In the genomic region with DNA sequence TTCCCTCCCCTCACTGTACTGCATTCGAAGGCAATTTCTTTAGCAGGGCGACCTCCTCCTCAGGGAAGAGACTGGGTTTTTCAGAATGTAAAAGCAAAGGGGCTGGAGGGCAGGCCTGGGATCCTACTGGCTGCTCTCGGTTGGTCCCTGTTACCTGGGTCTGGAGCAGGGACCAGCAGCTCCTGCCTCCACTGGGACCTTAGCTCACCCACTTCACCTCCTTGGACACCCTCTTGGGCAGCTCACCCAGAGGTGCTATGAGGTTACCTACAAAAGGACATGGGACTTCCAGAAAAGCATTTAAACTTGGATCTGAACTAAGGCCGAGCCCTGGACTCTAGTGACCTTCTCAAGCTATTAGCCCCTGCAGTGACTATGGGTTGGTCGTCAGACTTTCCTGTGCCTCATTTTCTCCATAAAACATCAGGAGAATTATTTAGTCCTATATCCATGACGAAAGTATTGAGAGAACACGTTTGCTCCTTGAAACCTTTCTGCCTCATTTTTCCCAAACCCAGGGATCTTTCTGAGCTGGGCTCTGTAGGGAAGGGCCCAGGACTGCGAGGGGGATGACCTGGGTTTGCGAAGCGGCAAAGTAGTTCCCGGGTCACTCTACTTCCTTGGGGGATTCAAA, we compare ENCODE assay signal across 10 cellular contexts.
DNase-seq lines count a peak whose midpoint lies in the region; ATAC-seq, FAIRE-seq and TF ChIP-seq lines count a peak whose summit lies in the region.
"Had no signal": no experiment of that assay in that cellular context is flagged by ENCODE, and none has a peak within 500 bp of the region (broad histone marks: within the 10 kb centered on the region; RNA-seq: fewer than 3 reads in every experiment).

No MANE protein-coding gene starts in this region.

- H3K27ac ChIP-seq in HepG2 (ENCODE audit: extremely low read length, insufficient read depth, low read length) (no peak overlapping the region), right lobe of liver (no peak overlapping the region), brain microvascular endothelial cell (no peak overlapping the region), mucosa of rectum (ENCODE audit: low read depth in 2 of 2, low read length in 2 of 2) (no peak overlapping the region), aorta (ENCODE audit: low read depth in 1 of 2, low read length in 2 of 2) (no peak overlapping the region)

- intact Hi-C loops in HepG2 (cut with micrococcal nuclease; ENCODE audit: unreplicated experiment) = no loop called here
- intact Hi-C loops in right lobe of liver (cut with DNase I) = no loop called here
- intact Hi-C loops in aorta (cut with DNase I) = no loop called here

- H3K9me3 ChIP-seq in HepG2 (ENCODE audit: low read length) (no peaks in the 10 kb centered on the region), right lobe of liver (no peaks in the 10 kb centered on the region), mucosa of rectum (ENCODE audit: control insufficient read depth in 2 of 2, low read length in 2 of 2) (no peaks in the 10 kb centered on the region), aorta (ENCODE audit: control insufficient read depth, low read length) (no peaks in the 10 kb centered on the region)

- POLR2A ChIA-PET in HepG2 (lab: Yijun Ruan, JAX) = interaction anchor here (0.5 kb wide), 1 partner anchor 467 kb away, joined by 4 read pairs; no protein-coding TSS in a partner anchor

- H3K27me3 ChIP-seq in HepG2 (ENCODE audit: control insufficient read depth in 1 of 2, insufficient read depth in 2 of 2, low read length in 2 of 2) (peaks cover 16 to 67% of the 10 kb centered on the region in 2 experiments; a peak in 4 of 5 replicates), right lobe of liver (peaks cover 0 to 8% of the 10 kb centered on the region in 2 donors), brain microvascular endothelial cell (replicated peaks) (no peaks in the 10 kb centered on the region), mucosa of rectum (ENCODE audit: control insufficient read depth in 2 of 2, insufficient read depth in 2 of 2, low read length in 2 of 2) (peaks cover 29 to 30% of the 10 kb centered on the region in 2 donors), aorta (ENCODE audit: control insufficient read depth in 1 of 2, insufficient read depth in 2 of 2, low read length in 1 of 2) (no peaks in the 10 kb centered on the region)

- ATAC-seq in HepG2 (no peak), right lobe of liver (no peak), aorta (ENCODE audit: low FRiP score) (no peak)

- no peak for TF ChIP-seq RAD21 in HepG2 (CRISPR knock-in tag; IDR thresholded peaks at IDR 0.05)

- no peaks in the 10 kb centered on the region for H3K36me3 ChIP-seq in HepG2 (replicated peaks in 1 of 2; ENCODE audit: control insufficient read depth in 1 of 2, insufficient read depth in 2 of 2, low read length in 2 of 2)
- no peaks in the 10 kb centered on the region for H3K36me3 ChIP-seq in right lobe of liver
- no peaks in the 10 kb centered on the region for H3K36me3 ChIP-seq in brain microvascular endothelial cell (replicated peaks)
- no peaks in the 10 kb centered on the region for H3K36me3 ChIP-seq in mucosa of rectum (ENCODE audit: control insufficient read depth in 2 of 2, insufficient read depth in 2 of 2, low read length in 2 of 2)
- no peaks in the 10 kb centered on the region for H3K36me3 ChIP-seq in aorta (ENCODE audit: control insufficient read depth in 1 of 2, insufficient read depth in 2 of 2, low read length in 1 of 2)

- no peak overlapping the region for H3K4me2 ChIP-seq in HepG2 (ENCODE audit: low read depth, low read length)

- no peak overlapping the region for H2AFZ ChIP-seq in HepG2 (ENCODE audit: low read length)

- in situ Hi-C loops in HepG2 (cut with HindIII; ENCODE audit: extremely low pct_ligation_motif_present, low pct_unique_long_range_greater_than_20kb) (no loop called here), brain microvascular endothelial cell (cut with HindIII; ENCODE audit: low pct_ligation_motif_present, low sequenced_read_pairs) (no loop called here)

- BruUV-seq in HepG2 (replicated peaks; lab: Mats Ljungman, UMichigan) = no TSS peak

- CTCF ChIA-PET in HepG2 (lab: Yijun Ruan, JAX; ENCODE audit: low intra/inter-chr PET ratio, low total read pairs) = no interaction called here

- H3K79me2 ChIP-seq in HepG2 (ENCODE audit: insufficient read depth, low read length) = no peaks in the 10 kb centered on the region

- FAIRE-seq in HepG2 (lab: Jason Lieb, UNC) = no peak
- FAIRE-seq: kidney had no signal

- WGBS in HepG2 (ENCODE audit: low lambda C conversion rate) = 57% methylated on average over 11 of the region's 11 CpGs
- 51% methylated on average over 7 of the region's 11 CpGs for whole genome bisulfite sequencing in right lobe of liver (ENCODE audit: insufficient coverage, low coverage, low lambda C conversion rate, missing lambda C conversion rate)
- 74 to 83% methylated on average over 11 of the region's 11 CpGs for WGBS in aorta, 2 donors

- H3K9ac ChIP-seq in HepG2 (ENCODE audit: insufficient read depth, low read depth, low read length) (no peak overlapping the region), mucosa of rectum (ENCODE audit: low read depth in 1 of 2, low read length in 2 of 2) (peak overlapping the region in 1 of 2 donors; percentile 6)

- TF ChIP-seq POLR2A in HepG2 (IDR thresholded peaks at IDR 0.05; ENCODE audit: insufficient read depth in 1 of 2, low read depth in 2 of 2, low read length in 2 of 2) (no peak), right lobe of liver (IDR thresholded peaks at IDR 0.05) (no peak)

- H3K4me3 ChIP-seq in HepG2 (replicated peaks in 1 of 3; ENCODE audit: insufficient read depth in 1 of 3, low read depth in 2 of 3, low read length in 3 of 3) (no peak overlapping the region), right lobe of liver (peak overlapping the region in 1 of 3 donors; percentile 14), brain microvascular endothelial cell (ENCODE audit: low read depth, low read length) (peak overlapping the region; percentile 48), mucosa of rectum (ENCODE audit: low read length in 2 of 2) (peak overlapping the region; percentile 20 to 43), aorta (ENCODE audit: low read length in 2 of 2) (peak overlapping the region; percentile 79 to 80)

- H3K4me1 ChIP-seq in HepG2 (ENCODE audit: insufficient read depth, low read length) (peaks cover 20% of the 10 kb centered on the region), right lobe of liver (peaks cover 0 to 6% (median 0%) of the 10 kb centered on the region in 4 donors), mucosa of rectum (ENCODE audit: control insufficient read depth in 2 of 2, insufficient read depth in 2 of 2, low read length in 2 of 2) (peaks cover 2 to 4% of the 10 kb centered on the region in 2 donors), aorta (ENCODE audit: control insufficient read depth in 1 of 2, insufficient read depth in 2 of 2, low read length in 2 of 2) (no peaks in the 10 kb centered on the region)

- TF ChIP-seq CTCF in HepG2 (CRISPR knock-in tag; IDR thresholded peaks at IDR 0.05) (no peak), right lobe of liver (IDR thresholded peaks at IDR 0.05) (no peak), brain microvascular endothelial cell (IDR thresholded peaks at IDR 0.05; ENCODE audit: low read depth, low read length, missing control alignments) (no peak)

- no peaks in the 10 kb centered on the region for H4K20me1 ChIP-seq in HepG2 (ENCODE audit: insufficient read depth, low read length)

- DNase-seq in HepG2 (ENCODE audit: low spot score) = no peak
- DNase-seq in right lobe of liver = no peak
- no peak for DNase-seq in brain microvascular endothelial cell
- DNase-seq in aorta = no peak
- no peak for DNase-seq in stimulated activated CD4-positive, alpha-beta T cell treated with anti-CD3 and anti-CD28 coated beads, Interleukin-15, amount 100 ng/mL, for 24 hours
- DNase-seq in middle frontal gyrus (ENCODE audit: extremely low spot score, low spot score) = no peak
- DNase-seq in effector CD4-positive, alpha-beta T cell = no peak
- DNase-seq: DND-41, kidney had no signal

- TF ChIP-seq EP300 in HepG2 (IDR thresholded peaks at IDR 0.05; ENCODE audit: low read depth in 2 of 2, low read length in 2 of 2) = no peak
- TF ChIP-seq EP300 in HepG2 (CRISPR knock-in tag; IDR thresholded peaks at IDR 0.05; ENCODE audit: borderline replicate concordance) = no peak

TF ChIP-seq in HepG2, 621 proteins besides CTCF, POLR2A, EP300 and RAD21:
- TF ChIP-seq EZH2 (conservative IDR thresholded peaks at IDR 0.05; ENCODE audit: low read depth, low read length) = peak; percentile 61; the same call in 1 of the 2 replicates
- TF ChIP-seq ARNTL (CRISPR knock-in tag; IDR thresholded peaks at IDR 0.05) = no peak

Comparison
In these comparisons a context has a peak if more than half of its experiments do, and no peak if none do; other contexts are left out.
1. H3K4me3 ChIP-seq: peak in brain microvascular endothelial cell (single experiment), mucosa of rectum (2 of 2) and aorta (2 of 2); none in HepG2 (0 of 3).